ENCODE assay signal across 9 cellular contexts in genomic region chr2:128309341-128310093, GRCh38. TPM values are rescaled to one million over a fixed set of nuclear protein-coding genes. Genes with fewer than 3 reads are reported as not detected.
DNase-seq lines count a peak whose midpoint lies in the region; ATAC-seq lines count a peak whose summit lies in the region.
"Had no signal": no experiment of that assay in that cellular context is flagged by ENCODE, and none has a peak within 500 bp of the region (broad histone marks: within the 10 kb centered on the region; RNA-seq: fewer than 3 reads in every experiment).

No MANE protein-coding gene starts in this region.

- H3K4me1 ChIP-seq in neuronal stem cell (ENCODE audit: control insufficient read depth in 2 of 2, insufficient read depth in 1 of 2, low read depth in 1 of 2, low read length in 2 of 2) = peaks cover 28 to 47% of the 10 kb centered on the region in 2 donors

- peaks cover 0 to 2% (median 0%) of the 10 kb centered on the region in 3 donors for H3K27me3 Mint-ChIP-seq in immature natural killer cell (ENCODE audit: low read depth in 3 of 3)
- H3K27me3 Mint-ChIP-seq: stimulated activated naive CD8-positive, alpha-beta T cell treated with anti-CD3 and anti-CD28 coated beads, Interleukin-15, Interleukin-2, amounts not matched to agents 100 ng/mL and 50 ng/mL, for 24 hours had no signal

- H3K36me3 ChIP-seq in neuronal stem cell (replicated peaks in 1 of 2; ENCODE audit: control insufficient read depth in 2 of 2, insufficient read depth in 2 of 2, low read length in 2 of 2) = peaks cover 3 to 87% of the 10 kb centered on the region in 2 donors

- no peak overlapping the region for H3K18ac ChIP-seq in neuronal stem cell (ENCODE audit: low read length)

- H3K4me2 ChIP-seq in neuronal stem cell (ENCODE audit: insufficient read depth, low read length, poor library complexity, severe bottlenecking) = no peak overlapping the region

- H3K27ac ChIP-seq in neuronal stem cell (replicated peaks; ENCODE audit: low read length) = no peak overlapping the region

- no peak overlapping the region for H2BK15ac ChIP-seq in neuronal stem cell (ENCODE audit: low read length)

- H2BK5ac ChIP-seq in neuronal stem cell (ENCODE audit: low read length) = no peak overlapping the region

- no peak overlapping the region for H3K23ac ChIP-seq in neuronal stem cell (ENCODE audit: low read depth, low read length, poor library complexity)

- no peaks in the 10 kb centered on the region for H3K9me3 ChIP-seq in neuronal stem cell (replicated peaks in 1 of 2; ENCODE audit: control insufficient read depth in 2 of 2, insufficient read depth in 1 of 2, low read depth in 1 of 2, low read length in 2 of 2)

- H3K27ac Mint-ChIP-seq in immature natural killer cell = peak overlapping the region in 1 of 6 donors; percentile 67
- H3K27ac Mint-ChIP-seq: stimulated activated naive CD8-positive, alpha-beta T cell treated with anti-CD3 and anti-CD28 coated beads, Interleukin-15, Interleukin-2, amounts not matched to agents 100 ng/mL and 50 ng/mL, for 24 hours had no signal

- no peak overlapping the region for H4K91ac ChIP-seq in neuronal stem cell (ENCODE audit: low read depth, low read length, poor library complexity)

- H4K8ac ChIP-seq in neuronal stem cell (ENCODE audit: low read depth, low read length) = no peak overlapping the region

- peak overlapping the region; percentile 42 for H3K14ac ChIP-seq in neuronal stem cell (ENCODE audit: low read length)

- H3K79me1 ChIP-seq in neuronal stem cell (ENCODE audit: low read depth, low read length) = peaks cover 36% of the 10 kb centered on the region

- no peaks in the 10 kb centered on the region for H3K9me3 Mint-ChIP-seq in immature natural killer cell
- H3K9me3 Mint-ChIP-seq: stimulated activated naive CD8-positive, alpha-beta T cell treated with anti-CD3 and anti-CD28 coated beads, Interleukin-15, Interleukin-2, amounts not matched to agents 100 ng/mL and 50 ng/mL, for 24 hours had no signal

- no peaks in the 10 kb centered on the region for H3K36me3 Mint-ChIP-seq in immature natural killer cell

- no CpG with 5 or more reads among the region's 18 CpGs for WGBS in neuronal stem cell (ENCODE audit: extremely low coverage in 2 of 2, insufficient read length in 2 of 2, insufficient replicate concordance in 1 of 2), 2 donors

- no peak overlapping the region for H2BK120ac ChIP-seq in neuronal stem cell (ENCODE audit: low read depth, low read length)

- H3K27me3 ChIP-seq in neuronal stem cell (ENCODE audit: control insufficient read depth in 3 of 3, insufficient read depth in 3 of 3, low read depth in 1 of 3, low read length in 3 of 3) = no peaks in the 10 kb centered on the region

- ATAC-seq in GM18909 (IDR thresholded peaks at IDR 0.05; ENCODE audit: poor library complexity, unreplicated experiment) = no peak
- no peak for ATAC-seq in GM18873 (IDR thresholded peaks at IDR 0.05; ENCODE audit: low FRiP score, unreplicated experiment)

- peak; percentile 62 for DNase-seq in DMS153 treated with DMSO at 0.1 percent for 48 hours (lab: John Stamatoyannopoulos, UW; ENCODE audit: unreplicated experiment)
- DNase-seq in NCI-H345 (lab: John Stamatoyannopoulos, UW) = peak; percentile 85
- DNase-seq in ecto neural progenitor cell (ENCODE audit: low spot score) = peak; percentile 62
- DNase-seq in neuronal stem cell (ENCODE audit: low spot score) = peak; percentile 50
- DNase-seq in immature natural killer cell = no peak
- no peak for DNase-seq in stimulated activated naive CD4-positive, alpha-beta T cell treated with Interleukin-2 at 50 U/mL for 16 hours (lab: John Stamatoyannopoulos, UW)

- no peak overlapping the region for H3K4me3 Mint-ChIP-seq in immature natural killer cell
- H3K4me3 Mint-ChIP-seq: stimulated activated naive CD8-positive, alpha-beta T cell treated with anti-CD3 and anti-CD28 coated beads, Interleukin-15, Interleukin-2, amounts not matched to agents 100 ng/mL and 50 ng/mL, for 24 hours had no signal

- no peak overlapping the region for H3K4ac ChIP-seq in neuronal stem cell (ENCODE audit: low read length)

- no peak overlapping the region for H2AFZ ChIP-seq in neuronal stem cell (ENCODE audit: low read length)

- peak overlapping the region; percentile 57 for H2AK5ac ChIP-seq in neuronal stem cell (ENCODE audit: low read depth, low read length)

- no peak overlapping the region for H3K4me3 ChIP-seq in neuronal stem cell (ENCODE audit: low read length in 2 of 2)

- H3K4me1 Mint-ChIP-seq in immature natural killer cell = peaks cover 51 to 55% of the 10 kb centered on the region in 2 donors

- peak overlapping the region; percentile 66 for H3K9ac ChIP-seq in neuronal stem cell (ENCODE audit: low read depth, low read length, poor library complexity)

- no peak overlapping the region for H2BK12ac ChIP-seq in neuronal stem cell (ENCODE audit: low read length)

RNA-seq across cellular contexts. Expression of gene HS6ST1, which starts 9.2 kb away (rescaled TPM):
- 32.8 TPM for polyA plus RNA-seq in neuronal stem cell (2013, experiment 1 of 2)
- polyA plus RNA-seq in neuronal stem cell (2013, experiment 2 of 2) = 32.8 TPM
- polyA plus RNA-seq in immature natural killer cell = 1 to 10 TPM; 5.1 to 6.6 (median 6.0) TPM

Comparison
In these comparisons a context has a peak if more than half of its experiments do, and no peak if none do; other contexts are left out.
1. DNase-seq: peak in DMS153 treated with DMSO at 0.1 percent for 48 hours (single experiment), NCI-H345 (single experiment), ecto neural progenitor cell (single experiment) and neuronal stem cell (single experiment); none in immature natural killer cell (0 of 3) and stimulated activated naive CD4-positive, alpha-beta T cell treated with Interleukin-2 at 50 U/mL for 16 hours (single experiment).